In the genomic region with DNA sequence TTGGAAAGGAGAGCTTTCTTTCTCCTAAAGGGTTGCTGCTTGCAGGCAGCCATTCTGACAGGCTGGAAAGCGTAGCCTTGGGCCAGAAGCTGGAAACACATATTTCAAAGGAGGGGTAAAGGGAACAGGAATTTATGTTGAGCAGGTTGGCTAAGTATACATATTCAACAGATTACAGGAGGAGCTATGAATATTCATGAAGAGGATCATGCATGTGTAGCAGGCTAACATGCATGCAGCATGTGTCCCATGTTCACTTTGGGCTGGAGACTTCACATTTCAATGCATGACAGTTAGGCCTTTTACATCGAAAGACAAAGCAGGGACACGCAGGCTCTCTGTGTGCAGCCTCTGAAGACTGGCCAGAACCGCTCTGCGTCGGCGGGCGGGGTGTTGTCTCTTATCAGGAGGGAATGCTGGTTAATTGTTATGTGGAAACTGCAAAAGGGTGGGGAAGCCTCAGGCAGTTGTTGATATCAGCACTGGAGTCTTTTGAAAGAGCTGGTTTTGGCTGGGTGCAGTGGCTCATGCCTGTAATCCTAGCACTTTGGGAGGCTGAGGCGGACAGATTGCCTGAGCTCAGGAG, we compare ENCODE assay signal across 17 cellular contexts. TPM values are rescaled to one million over a fixed set of nuclear protein-coding genes. Genes with fewer than 3 reads are reported as not detected.
DNase-seq lines count a peak whose midpoint lies in the region; ATAC-seq and TF ChIP-seq lines count a peak whose summit lies in the region.
"Had no signal": no experiment of that assay in that cellular context is flagged by ENCODE, and none has a peak within 500 bp of the region (broad histone marks: within the 10 kb centered on the region; RNA-seq: fewer than 3 reads in every experiment).

No MANE protein-coding gene starts in this region.

- no peak for TF ChIP-seq CTCF in Calu3 (IDR thresholded peaks at IDR 0.05; ENCODE audit: unreplicated experiment)
- TF ChIP-seq CTCF in MM.1S (IDR thresholded peaks at IDR 0.05; ENCODE audit: low read length) = no peak
- no peak for TF ChIP-seq CTCF in natural killer cell (IDR thresholded peaks at IDR 0.05)

- peak overlapping the region; percentile 42; the same call in 1 of the 2 replicates for H3K27ac ChIP-seq in MM.1S (ENCODE audit: low read length)
- H3K27ac ChIP-seq: breast epithelium, left lung, suprapubic skin had no signal

- H3K27ac Mint-ChIP-seq in Calu3 (ENCODE audit: unreplicated experiment) (no peak overlapping the region), natural killer cell (peak overlapping the region in 1 of 2 donors; percentile 10)

- peaks cover 13% of the 10 kb centered on the region for H3K4me1 ChIP-seq in MM.1S (ENCODE audit: low read length)
- H3K4me1 ChIP-seq: breast epithelium, left lung, suprapubic skin had no signal

- peaks cover 12% of the 10 kb centered on the region; the same call in 1 of the 2 replicates for H3F3A ChIP-seq in MM.1S (ENCODE audit: insufficient read depth, low read length)

- no peaks in the 10 kb centered on the region for H3K27me3 Mint-ChIP-seq in Calu3 (ENCODE audit: unreplicated experiment)
- H3K27me3 Mint-ChIP-seq in natural killer cell (ENCODE audit: low read depth in 2 of 2) = no peaks in the 10 kb centered on the region
- H3K27me3 Mint-ChIP-seq: activated B cell treated with CpG ODN at 0.5 μM for 24 hours had no signal

- H2AFZ ChIP-seq in MM.1S (ENCODE audit: low read length) = no peak overlapping the region

- H3K4me3 ChIP-seq in MM.1S (ENCODE audit: low read length) = peak overlapping the region; percentile 31; the same call in 1 of the 2 replicates
- H3K4me3 ChIP-seq: breast epithelium, left lung, suprapubic skin had no signal

- H3K4me2 ChIP-seq in MM.1S (ENCODE audit: low read depth, low read length) = peak overlapping the region; percentile 32

- H3K9me3 Mint-ChIP-seq in Calu3 (ENCODE audit: low read depth, unreplicated experiment) (peaks cover 2% of the 10 kb centered on the region), natural killer cell (peaks cover 0 to 2% of the 10 kb centered on the region in 2 donors)

- H3K27me3 ChIP-seq in MM.1S (replicated peaks; ENCODE audit: insufficient read depth, low read length) = no peaks in the 10 kb centered on the region
- H3K27me3 ChIP-seq: breast epithelium, left lung, suprapubic skin had no signal

- DNase-seq in Calu3 (peak; percentile 2), MM.1S (no peak), dedifferentiated amniotic fluid mesenchymal stem cell (ENCODE audit: extremely low spot score) (peak; percentile 6), left colon (peak in 1 of 2 donors; percentile 28), NCI-H524 (lab: John Stamatoyannopoulos, UW) (no peak), natural killer cell (no peak)
- DNase-seq: activated B cell treated with CpG ODN at 0.5 μM for 24 hours; KBM-7; left lung; NCI-H1092; NCI-H774; RPMI8226; stimulated activated CD4-positive, alpha-beta T cell treated with anti-CD3 and anti-CD28 coated beads, Interleukin-4, amount 100 ng/mL, for 1 hour had no signal

- no peaks in the 10 kb centered on the region for H4K20me1 ChIP-seq in MM.1S (ENCODE audit: insufficient read depth, low read length)

- CTCF ChIA-PET in Calu3 (lab: Charles Lee) = no interaction called here

- no peaks in the 10 kb centered on the region for H3K36me3 Mint-ChIP-seq in Calu3 (ENCODE audit: insufficient read depth, unreplicated experiment)
- no peaks in the 10 kb centered on the region for H3K36me3 Mint-ChIP-seq in natural killer cell

- BruUV-seq in Calu3 (replicated peaks; lab: Mats Ljungman, UMichigan) = no TSS peak

- H3K4me3 Mint-ChIP-seq in Calu3 (ENCODE audit: low read depth, unreplicated experiment) (no peak overlapping the region), natural killer cell (no peak overlapping the region)

- H3K4me1 Mint-ChIP-seq in Calu3 (ENCODE audit: low read depth, unreplicated experiment) (peaks cover 13% of the 10 kb centered on the region), natural killer cell (no peaks in the 10 kb centered on the region)

- H3K9me2 ChIP-seq in MM.1S (replicated peaks; ENCODE audit: insufficient read depth, low read length) = no peaks in the 10 kb centered on the region

- H3K79me2 ChIP-seq in MM.1S (ENCODE audit: low read length) = no peaks in the 10 kb centered on the region

- no peak overlapping the region for H3K9ac ChIP-seq in MM.1S (ENCODE audit: low read length)

- intact Hi-C loops in Calu3 (cut with micrococcal nuclease; ENCODE audit: unreplicated experiment) (no loop called here), left colon (cut with DNase I, micrococcal nuclease) (no loop called here), natural killer cell (cut with micrococcal nuclease) (no loop called here)

- H3K9me3 ChIP-seq in MM.1S (replicated peaks; ENCODE audit: insufficient read depth, low read length) = no peaks in the 10 kb centered on the region

- peak; percentile 67 for ATAC-seq in left colon
- no peak for ATAC-seq in natural killer cell
- ATAC-seq in GM18861 (IDR thresholded peaks at IDR 0.05; ENCODE audit: unreplicated experiment) = no peak
- no peak for ATAC-seq in HG02571 (IDR thresholded peaks at IDR 0.05; ENCODE audit: unreplicated experiment)
- ATAC-seq: left lung had no signal

- no peaks in the 10 kb centered on the region for H3K36me3 ChIP-seq in MM.1S (replicated peaks; ENCODE audit: insufficient read depth, low read length)
- H3K36me3 ChIP-seq: breast epithelium, left lung, suprapubic skin had no signal

RNA-seq across cellular contexts. Expression of a gene that starts 31.5 kb away (rescaled TPM):
- total RNA-seq in Calu3 (2022) (21.8 and 22.2 TPM in 2 replicates), left colon (10 to 100 TPM; 43.4 to 50.2 TPM), natural killer cell (10 to 100 TPM; 20.9 to 35.1 (median 30.2) TPM)

RNA-seq across cellular contexts. Expression of a gene that starts 31.8 kb away (rescaled TPM):
- total RNA-seq in Calu3 (2022) (12.7 and 16.0 TPM in 2 replicates), left colon (10 to 100 TPM; 13.1 to 23.4 TPM), natural killer cell (10 to 100 TPM; 13.2 to 17.9 (median 16.9) TPM)

Comparison
In these comparisons a context has a peak if more than half of its experiments do, and no peak if none do; other contexts are left out.
1. DNase-seq: peak in Calu3 (single experiment) and dedifferentiated amniotic fluid mesenchymal stem cell (single experiment); none in MM.1S (single experiment), NCI-H524 (0 of 2) and natural killer cell (single experiment).